ENCODE assay signal across 1 cellular context in the genomic region with DNA sequence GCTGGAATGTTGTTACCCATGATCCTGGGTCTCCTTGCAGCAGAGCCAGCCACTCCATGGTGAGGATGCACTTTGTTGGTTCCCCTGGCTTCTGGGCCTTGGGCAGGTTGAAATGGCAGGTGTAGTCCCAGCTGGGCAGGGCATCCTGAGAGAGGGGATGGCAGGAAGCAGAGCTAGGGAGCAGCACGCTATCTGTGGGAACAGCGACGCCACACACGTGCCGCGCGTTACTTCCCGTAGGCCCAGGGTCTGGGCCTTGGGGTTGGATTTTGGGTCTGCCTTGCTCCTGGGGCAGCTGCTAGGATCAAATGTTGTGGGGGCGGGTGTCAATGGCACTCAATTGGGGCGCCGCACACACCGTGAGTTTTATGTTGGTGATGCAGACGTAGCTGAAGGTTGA.
TF ChIP-seq lines count a peak whose summit lies in the region.

No MANE protein-coding gene starts in this region.

TF ChIP-seq in neural cell, 6 proteins besides CTCF, POLR2A, EP300 and RAD21 (continued from another document):
- TF ChIP-seq REST (IDR thresholded peaks at IDR 0.05; ENCODE audit: borderline replicate concordance) (no peak), EZH2 (IDR thresholded peaks at IDR 0.05; ENCODE audit: borderline replicate concordance, insufficient read depth, low read length, poor library complexity, severe bottlenecking) (no peak), POLR2AphosphoS5 (IDR thresholded peaks at IDR 0.05) (no peak), SMC3 (conservative IDR thresholded peaks at IDR 0.05; ENCODE audit: poor library complexity) (no peak), MXI1 (conservative IDR thresholded peaks at IDR 0.05; ENCODE audit: poor library complexity, severe bottlenecking) (no peak)
